8 cellular contexts compared by ENCODE assay signal in the genomic region with DNA sequence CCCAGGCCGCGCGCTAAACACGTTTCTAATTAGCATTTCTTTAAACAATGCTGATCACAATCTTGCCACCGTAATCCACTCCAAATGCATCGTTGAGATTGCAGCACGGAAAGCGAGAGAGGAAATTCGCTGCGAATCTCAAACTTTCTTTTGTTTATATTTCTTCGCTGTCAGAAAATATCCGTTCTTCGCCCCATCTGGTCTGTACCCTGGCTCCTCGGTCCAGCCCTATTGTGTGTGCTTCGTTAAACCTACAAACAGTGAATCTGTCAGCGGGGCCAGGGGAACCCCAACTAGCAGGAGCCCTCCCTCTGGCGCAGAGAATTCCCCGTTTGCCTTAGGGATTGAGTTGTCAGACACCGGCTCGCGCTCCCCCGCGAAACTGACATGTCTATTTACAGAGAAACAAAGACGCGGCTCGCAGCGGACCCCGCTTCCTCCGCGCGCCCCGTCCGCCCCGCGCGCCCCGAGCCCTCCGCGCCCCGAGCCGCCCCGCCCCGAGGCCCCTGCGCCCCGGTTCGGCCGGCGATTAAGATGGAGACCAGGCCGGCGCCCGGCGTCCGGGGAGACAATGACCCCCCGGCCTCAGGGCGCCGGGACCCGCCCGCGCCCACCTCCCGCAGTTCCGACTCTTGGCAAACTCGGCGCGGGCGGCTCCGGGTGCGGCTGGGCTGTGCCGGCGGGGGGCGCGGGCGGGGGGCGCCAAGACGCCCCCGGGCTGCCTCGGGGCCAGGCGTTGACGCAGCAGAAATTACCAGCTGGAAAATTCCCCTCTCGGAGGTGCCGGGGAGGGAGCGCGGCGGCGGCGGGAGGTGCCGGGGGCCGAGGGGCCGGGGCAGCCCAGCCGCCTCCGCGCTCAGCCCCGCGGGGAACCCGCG. TPM values are rescaled to one million over a fixed set of nuclear protein-coding genes. Genes with fewer than 3 reads are reported as not detected.
DNase-seq lines count a peak whose midpoint lies in the region; ATAC-seq and TF ChIP-seq lines count a peak whose summit lies in the region.

No MANE protein-coding gene starts in this region.

- H3K27ac ChIP-seq in heart left ventricle: peak overlapping the region; percentile 66 to 94 (median 88)
- H3K27ac ChIP-seq in right atrium auricular region: peak overlapping the region; percentile 72 to 74

- H3K27ac Mint-ChIP-seq in activated B cell treated with CpG ODN at 0.5 μM for 24 hours: peak overlapping the region; percentile 64

- no peaks in the 10 kb centered on the region for H3K9me3 Mint-ChIP-seq in activated B cell treated with CpG ODN at 0.5 μM for 24 hours

- H3K4me1 Mint-ChIP-seq in activated B cell treated with CpG ODN at 0.5 μM for 24 hours: peaks cover 12% of the 10 kb centered on the region

- no peak for TF ChIP-seq CTCF in heart left ventricle (IDR thresholded peaks at IDR 0.05)
- no peak for TF ChIP-seq CTCF in activated B cell treated with CpG ODN at 0.5 μM for 24 hours (IDR thresholded peaks at IDR 0.05)
- TF ChIP-seq CTCF in right atrium auricular region (IDR thresholded peaks at IDR 0.05): no peak
- TF ChIP-seq CTCF in omental fat pad (IDR thresholded peaks at IDR 0.05): no peak

- peaks cover 0 to 27% (median 0%) of the 10 kb centered on the region in 9 donors for H3K27me3 ChIP-seq in heart left ventricle
- no peaks in the 10 kb centered on the region for H3K27me3 ChIP-seq in right atrium auricular region

- peaks cover 35% of the 10 kb centered on the region for H3K27me3 Mint-ChIP-seq in activated B cell treated with CpG ODN at 0.5 μM for 24 hours

- no peak for ATAC-seq in heart left ventricle
- no peak for ATAC-seq in Right ventricle myocardium superior (ENCODE audit: poor library complexity)
- ATAC-seq in activated B cell treated with CpG ODN at 0.5 μM for 24 hours (ENCODE audit: low read depth): peak; percentile 12
- ATAC-seq in GM19452 (IDR thresholded peaks at IDR 0.05; ENCODE audit: unreplicated experiment): no peak
- no peak for ATAC-seq in omental fat pad (ENCODE audit: low FRiP score)

- H3K9me3 ChIP-seq in heart left ventricle (no peaks in the 10 kb centered on the region), right atrium auricular region (no peaks in the 10 kb centered on the region)

- peak overlapping the region; percentile 48 to 99 (median 79) for H3K4me3 ChIP-seq in heart left ventricle
- H3K4me3 ChIP-seq in right atrium auricular region: peak overlapping the region; percentile 81 to 82
- peak overlapping the region; percentile 54 for H3K4me3 ChIP-seq in skeletal muscle cell (ENCODE audit: low read depth, low read length)

- intact Hi-C loops in heart left ventricle (cut with DNase I) (loop anchor here in 8 of 10 donors (2.0 to 5.0 kb wide), 6 partner anchors 25 to 88 kb away; a partner anchor contains a TSS), Right ventricle myocardium superior (cut with DNase I) (loop anchor here (5.0 kb wide), 1 partner anchor 32 kb away; a partner anchor contains a TSS), activated B cell treated with CpG ODN at 0.5 μM for 24 hours (cut with micrococcal nuclease) (loop anchor here (2.0 kb wide), 2 partner anchors 35 to 65 kb away; a partner anchor contains a TSS)

- H3K4me3 Mint-ChIP-seq in activated B cell treated with CpG ODN at 0.5 μM for 24 hours: peak overlapping the region; percentile 90

- WGBS in heart left ventricle, 4 donors: 1% methylated on average over 29 to 95 of the region's 95 CpGs

- H3K36me3 ChIP-seq in heart left ventricle (peaks cover 0 to 3% (median 0%) of the 10 kb centered on the region in 9 donors), right atrium auricular region (no peaks in the 10 kb centered on the region)

- POLR2A ChIA-PET in activated B cell treated with CpG ODN at 0.5 μM for 24 hours (lab: Charles Lee): no interaction called here

- peak in 2 of 5 donors; percentile 44 to 48 for DNase-seq in heart left ventricle
- DNase-seq in Right ventricle myocardium superior: no peak
- DNase-seq in activated B cell treated with CpG ODN at 0.5 μM for 24 hours: no peak
- DNase-seq in right atrium auricular region (ENCODE audit: low spot score): no peak
- DNase-seq in skeletal muscle cell (ENCODE audit: low read depth): no peak
- no peak for DNase-seq in activated effector memory CD4-positive, alpha-beta T cell treated with Interleukin-2 at 50 U/mL for 16 hours
- no peak for DNase-seq in omental fat pad (ENCODE audit: low spot score)

- H3K36me3 Mint-ChIP-seq in activated B cell treated with CpG ODN at 0.5 μM for 24 hours (ENCODE audit: low read depth): peaks cover 3% of the 10 kb centered on the region

- no peak for TF ChIP-seq POLR2A in heart left ventricle (IDR thresholded peaks at IDR 0.05)

- peaks cover 13 to 81% (median 59%) of the 10 kb centered on the region in 12 donors for H3K4me1 ChIP-seq in heart left ventricle
- peaks cover 0 to 71% of the 10 kb centered on the region in 2 donors for H3K4me1 ChIP-seq in right atrium auricular region

- CTCF ChIA-PET in activated B cell treated with CpG ODN at 0.5 μM for 24 hours (lab: Charles Lee): interaction anchor here (1.5 kb wide), 1 partner anchor 44 kb away, joined by 3 read pairs; no protein-coding TSS in a partner anchor

RNA-seq across cellular contexts. Expression of a gene that starts 0.9 kb away (rescaled TPM):
- total RNA-seq in heart left ventricle (10 to 100 TPM; 11.2 to 27.4 (median 14.4) TPM), Right ventricle myocardium superior (13.5 TPM), activated B cell treated with CpG ODN at 0.5 μM for 24 hours (0.46 and 0.49 TPM in 2 replicates), right atrium auricular region (10 to 100 TPM; 12.2 to 17.8 TPM), omental fat pad (10 to 100 TPM; 11.1 to 65.3 (median 17.8) TPM)
- polyA plus RNA-seq in heart left ventricle: 1 to 10 TPM; 6.6 to 8.2 TPM

RNA-seq across cellular contexts. Expression of a gene that starts 31.1 kb away (rescaled TPM):
- total RNA-seq in heart left ventricle (not detected), Right ventricle myocardium superior (not detected), activated B cell treated with CpG ODN at 0.5 μM for 24 hours (not detected in 2 replicates), right atrium auricular region (not detected), omental fat pad (not detected)
- under 1 TPM; 0.12 to 0.72 TPM for polyA plus RNA-seq in heart left ventricle

RNA-seq across cellular contexts. Expression of a gene that starts 34.9 kb away (rescaled TPM):
- total RNA-seq in heart left ventricle (100 to 1,000 TPM in 1 of 9 donors, 10 to 100 TPM in 8; 65.0 to 122 (median 72.2) TPM), Right ventricle myocardium superior (69.0 TPM), activated B cell treated with CpG ODN at 0.5 μM for 24 hours (36.7 and 38.8 TPM in 2 replicates), right atrium auricular region (10 to 100 TPM; 80.6 to 84.0 TPM), omental fat pad (100 to 1,000 TPM; 102 to 131 (median 113) TPM)
- 100 to 1,000 TPM in 1 of 2 donors, 10 to 100 TPM in 1; 44.4 to 179 TPM for polyA plus RNA-seq in heart left ventricle
